Comparison of ENCODE assay signal across 18 cellular contexts in the genomic region with DNA sequence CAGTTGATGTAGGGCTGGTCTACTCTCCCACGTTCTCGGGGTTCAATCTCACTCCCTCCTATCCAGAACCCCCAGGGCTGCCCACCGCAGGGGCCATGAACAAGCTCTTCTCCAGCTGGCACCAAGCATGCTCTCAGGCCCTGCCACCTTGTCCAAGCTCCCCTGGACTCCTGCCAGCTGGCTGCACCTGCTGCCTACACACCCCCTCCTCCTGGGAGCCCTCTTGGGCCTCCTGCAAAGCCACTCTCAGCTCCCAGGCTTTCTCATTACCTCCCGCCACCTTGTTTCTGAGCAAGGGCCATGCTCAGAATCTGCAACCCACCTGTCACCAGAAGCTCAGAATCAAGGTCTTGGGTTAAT. TPM values are rescaled to one million over a fixed set of nuclear protein-coding genes. Genes with fewer than 3 reads are reported as not detected.
DNase-seq lines count a peak whose midpoint lies in the region; ATAC-seq and TF ChIP-seq lines count a peak whose summit lies in the region.
"Had no signal": no experiment of that assay in that cellular context is flagged by ENCODE, and none has a peak within 500 bp of the region (broad histone marks: within the 10 kb centered on the region; RNA-seq: fewer than 3 reads in every experiment).

No MANE protein-coding gene starts in this region.

- peaks cover 17% of the 10 kb centered on the region for H3K36me3 Mint-ChIP-seq in GM23338 (ENCODE audit: low read depth)

- H3K4me1 Mint-ChIP-seq in GM23338: peaks cover 9% of the 10 kb centered on the region

- WGBS in gastroesophageal sphincter (ENCODE audit: low coverage in 1 of 2), 2 donors: 71 to 86% methylated on average over 4 of the region's 4 CpGs
- WGBS in mesenchymal stem cell: 98% methylated on average over 4 of the region's 4 CpGs

- no peaks in the 10 kb centered on the region for H3K27me3 ChIP-seq in GM23338 (ENCODE audit: insufficient read depth)
- no peaks in the 10 kb centered on the region for H3K27me3 ChIP-seq in gastroesophageal sphincter
- H3K27me3 ChIP-seq in mesenchymal stem cell (ENCODE audit: control insufficient read depth in 1 of 2, insufficient read depth in 1 of 2, low read length in 2 of 2): no peaks in the 10 kb centered on the region
- H3K27me3 ChIP-seq: cardiac muscle cell had no signal

- DNase-seq in COR-L47 (lab: John Stamatoyannopoulos, UW): peak; percentile 70
- no peak for DNase-seq in GM23338 (ENCODE audit: low spot score)
- peak; percentile 35 for DNase-seq in NCI-H2107 (lab: John Stamatoyannopoulos, UW)
- no peak for DNase-seq in mesenchymal stem cell
- no peak for DNase-seq in hypothalamus (lab: John Stamatoyannopoulos, UW)
- no peak for DNase-seq in globus pallidus (ENCODE audit: low spot score)
- DNase-seq: activated CD4-positive, alpha-beta T cell treated with anti-CD3 and anti-CD28 coated beads, Interleukin-2, amount 50 U/mL, for 48 hours; activated naive CD8-positive, alpha-beta T cell treated with anti-CD3 and anti-CD28 coated beads, Interleukin-2, amount 10 ng/mL, durations not matched to agents 7 days and 5 days; activated T-cell treated with anti-CD3 and anti-CD28 coated beads, Interleukin-2, amount 50 U/mL, for 48 hours; effector memory CD8-positive, alpha-beta T cell; Karpas-422; naive B cell; NCI-H1930; PC-3; stimulated activated CD4-positive, alpha-beta T cell treated with anti-CD3 and anti-CD28 coated beads, Interleukin-12 subunit alpha, Interleukin-12 subunit beta, amount 100 ng/mL, for 4 hours had no signal

- H3F3A ChIP-seq in GM23338 (replicated peaks; ENCODE audit: low read depth): no peaks in the 10 kb centered on the region

- H2BK12ac ChIP-seq in mesenchymal stem cell (ENCODE audit: low read length in 2 of 2): no peak overlapping the region

- H3K23ac ChIP-seq in mesenchymal stem cell (ENCODE audit: low read length in 2 of 2): no peak overlapping the region

- no peak overlapping the region for H4K8ac ChIP-seq in mesenchymal stem cell (ENCODE audit: low read length)

- H3K4ac ChIP-seq in mesenchymal stem cell (ENCODE audit: low read depth in 1 of 2, low read length in 2 of 2): no peak overlapping the region

- H3K79me1 ChIP-seq in mesenchymal stem cell (replicated peaks; ENCODE audit: low read length, poor library complexity, severe bottlenecking): peaks cover 67% of the 10 kb centered on the region

- peaks cover 8% of the 10 kb centered on the region for H3K27me3 Mint-ChIP-seq in GM23338 (ENCODE audit: insufficient read depth, low read depth, poor library complexity)
- H3K27me3 Mint-ChIP-seq: effector memory CD8-positive, alpha-beta T cell had no signal

- H3K79me2 ChIP-seq in GM23338 (replicated peaks; ENCODE audit: insufficient read depth): peaks cover 91% of the 10 kb centered on the region

- no peak overlapping the region for H3K18ac ChIP-seq in mesenchymal stem cell (ENCODE audit: low read depth in 1 of 2, low read length in 2 of 2)

- TF ChIP-seq CTCF in GM23338 (conservative IDR thresholded peaks at IDR 0.05; ENCODE audit: low read depth in 2 of 2): no peak
- no peak for TF ChIP-seq CTCF in gastroesophageal sphincter (IDR thresholded peaks at IDR 0.05)

- H3K4me3 Mint-ChIP-seq in GM23338: no peak overlapping the region
- H3K4me3 Mint-ChIP-seq: activated naive CD8-positive, alpha-beta T cell treated with anti-CD3 and anti-CD28 coated beads, Interleukin-2, amount 10 ng/mL, durations not matched to agents 7 days and 5 days; effector memory CD8-positive, alpha-beta T cell; naive B cell had no signal

- H3K27ac Mint-ChIP-seq in GM23338: no peak overlapping the region
- H3K27ac Mint-ChIP-seq: activated naive CD8-positive, alpha-beta T cell treated with anti-CD3 and anti-CD28 coated beads, Interleukin-2, amount 10 ng/mL, durations not matched to agents 7 days and 5 days; effector memory CD8-positive, alpha-beta T cell had no signal

- no peaks in the 10 kb centered on the region for H3K9me2 ChIP-seq in GM23338 (ENCODE audit: insufficient read depth)

- H2AFZ ChIP-seq in GM23338 (no peak overlapping the region), mesenchymal stem cell (ENCODE audit: low read depth, low read length) (no peak overlapping the region)

- no peak overlapping the region for H2AK5ac ChIP-seq in mesenchymal stem cell (ENCODE audit: low read length, severe bottlenecking)

- H3K4me3 ChIP-seq in GM23338 (no peak overlapping the region), gastroesophageal sphincter (no peak overlapping the region), mesenchymal stem cell (ENCODE audit: insufficient read depth in 1 of 2, low read depth in 1 of 2, low read length in 2 of 2) (no peak overlapping the region)
- H3K4me3 ChIP-seq: cardiac muscle cell had no signal

- H3K36me3 ChIP-seq in GM23338 (ENCODE audit: insufficient read depth) (no peaks in the 10 kb centered on the region), gastroesophageal sphincter (peaks cover 0 to 11% of the 10 kb centered on the region in 2 donors), mesenchymal stem cell (ENCODE audit: control insufficient read depth in 1 of 2, insufficient read depth in 2 of 2, low read depth in 1 of 2, low read length in 2 of 2) (peaks cover 6 to 23% of the 10 kb centered on the region in 2 experiments)
- H3K36me3 ChIP-seq: cardiac muscle cell had no signal

- H3K4me2 ChIP-seq in GM23338: no peak overlapping the region
- no peak overlapping the region for H3K4me2 ChIP-seq in mesenchymal stem cell (ENCODE audit: low read length, poor library complexity, severe bottlenecking)

- H3K9ac ChIP-seq in mesenchymal stem cell (ENCODE audit: low read length): no peak overlapping the region

- no peaks in the 10 kb centered on the region for H3K9me3 Mint-ChIP-seq in GM23338
- H3K9me3 Mint-ChIP-seq: activated naive CD8-positive, alpha-beta T cell treated with anti-CD3 and anti-CD28 coated beads, Interleukin-2, amount 10 ng/mL, durations not matched to agents 7 days and 5 days; effector memory CD8-positive, alpha-beta T cell had no signal

- H3K27ac ChIP-seq in GM23338 (ENCODE audit: low read depth): 0 out of 2 replicates have a peak overlapping the region, but pooled peaks have one; percentile 50
- H3K27ac ChIP-seq in gastroesophageal sphincter: peak overlapping the region in 3 of 4 donors; percentile 9 to 26 (median 17)
- H3K27ac ChIP-seq in mesenchymal stem cell (ENCODE audit: low read length, poor library complexity, severe bottlenecking): no peak overlapping the region
- H3K27ac ChIP-seq: cardiac muscle cell had no signal

- H4K91ac ChIP-seq in mesenchymal stem cell (ENCODE audit: low read length): no peak overlapping the region

- H2BK120ac ChIP-seq in mesenchymal stem cell (ENCODE audit: low read depth, low read length): no peak overlapping the region

- no peak overlapping the region for H3K14ac ChIP-seq in mesenchymal stem cell (ENCODE audit: low read length in 2 of 2)

- no peak for TF ChIP-seq POLR2A in gastroesophageal sphincter (IDR thresholded peaks at IDR 0.05)

- no peak overlapping the region for H2BK5ac ChIP-seq in mesenchymal stem cell (ENCODE audit: low read depth, low read length, poor library complexity, severe bottlenecking)

- no peaks in the 10 kb centered on the region for H3K9me3 ChIP-seq in gastroesophageal sphincter
- H3K9me3 ChIP-seq in mesenchymal stem cell (ENCODE audit: control insufficient read depth, low read length): no peaks in the 10 kb centered on the region

- H4K20me1 ChIP-seq in GM23338 (replicated peaks; ENCODE audit: insufficient read depth): 0 out of 2 replicates have a peak, but pooled peaks cover 9% of the 10 kb centered on the region

- ATAC-seq in GM23338 (no peak), gastroesophageal sphincter (no peak), GM18907 (IDR thresholded peaks at IDR 0.05; ENCODE audit: unreplicated experiment) (no peak)
- ATAC-seq: effector memory CD8-positive, alpha-beta T cell; PC-3 had no signal

- TF ChIP-seq EP300 in gastroesophageal sphincter (IDR thresholded peaks at IDR 0.05): no peak

- H2BK15ac ChIP-seq in mesenchymal stem cell (ENCODE audit: low read depth, poor library complexity, severe bottlenecking): no peak overlapping the region

- H3K4me1 ChIP-seq in GM23338 (ENCODE audit: insufficient read depth) (no peaks in the 10 kb centered on the region), gastroesophageal sphincter (peaks cover 0 to 84% (median 14%) of the 10 kb centered on the region in 3 donors), mesenchymal stem cell (ENCODE audit: control insufficient read depth, insufficient read depth, low read depth, low read length) (peaks cover 8% of the 10 kb centered on the region)

TF ChIP-seq in GM23338, 12 proteins besides CTCF, POLR2A, EP300 and RAD21:
- TF ChIP-seq CREB1 (CRISPR knock-in tag; IDR thresholded peaks at IDR 0.05; ENCODE audit: low read depth) (no peak), STAT1 (IDR thresholded peaks at IDR 0.05; ENCODE audit: unreplicated experiment) (no peak), ZNF114 (CRISPR knock-in tag; IDR thresholded peaks at IDR 0.05) (no peak), EZH2phosphoT487 (IDR thresholded peaks at IDR 0.05; ENCODE audit: unreplicated experiment) (no peak), ZNF331 (CRISPR knock-in tag; IDR thresholded peaks at IDR 0.05; ENCODE audit: low read depth) (no peak)

RNA-seq across cellular contexts. Expression of a gene that starts 56.0 kb away (rescaled TPM):
- total RNA-seq in GM23338 (2014; rRNA removed; shearing (Covaris generic)): 41.8 and 46.2 TPM in 2 replicates
- polyA plus RNA-seq in GM23338 (2016; fragmentation: Nextera tagmentation; extraction: Ambion mirVana): 6.6 and 8.1 TPM in 2 replicates
- total RNA-seq in gastroesophageal sphincter: 100 to 1,000 TPM in 1 of 4 donors, 10 to 100 TPM in 3; 41.3 to 104 (median 85.8) TPM
- polyA plus RNA-seq in mesenchymal stem cell (2013, experiment 1 of 2): 7.9 TPM
- 8.8 TPM for polyA plus RNA-seq in mesenchymal stem cell (2013, experiment 2 of 2)

Comparison
In these comparisons a context has a peak if more than half of its experiments do, and no peak if none do; other contexts are left out.
1. DNase-seq: peak in COR-L47 (single experiment) and NCI-H2107 (single experiment); none in GM23338 (single experiment), mesenchymal stem cell (single experiment), hypothalamus (0 of 51) and globus pallidus (single experiment).